ENCODE assay signal across 25 cellular contexts in the genomic region with DNA sequence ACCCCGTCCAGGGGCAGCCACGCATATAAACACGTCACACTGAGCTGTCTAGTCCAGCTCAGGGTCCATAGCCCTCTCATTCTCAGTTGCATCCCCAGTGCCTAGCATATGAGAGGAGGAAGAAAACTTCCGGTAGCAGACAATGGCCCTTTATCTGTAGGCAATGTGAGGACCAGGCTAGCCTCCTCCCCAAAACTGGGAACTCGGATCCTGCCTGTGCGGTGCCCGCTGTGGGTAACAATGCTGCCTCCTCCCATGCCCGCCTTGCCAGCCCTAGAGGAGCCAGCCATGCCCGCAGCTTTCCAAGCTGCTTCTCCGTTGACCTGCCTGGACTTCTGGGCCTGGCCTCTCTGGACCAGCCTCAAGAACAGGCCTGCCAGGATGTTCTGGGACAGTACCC.
"Had no signal": no experiment of that assay in that cellular context is flagged by ENCODE, and none has a peak within 500 bp of the region (broad histone marks: within the 10 kb centered on the region; RNA-seq: fewer than 3 reads in every experiment).

No MANE protein-coding gene starts in this region.

- H3K36me3 ChIP-seq: ascending aorta, brain microvascular endothelial cell, esophagus muscularis mucosa, pancreas, thyroid gland had no signal

- DNase-seq: activated CD4-positive, alpha-beta memory T cell treated with anti-CD3 and anti-CD28 coated beads for 36 hours; activated CD4-positive, alpha-beta T cell treated with anti-CD3 and anti-CD28 coated beads, Interleukin-2, amount 10 ng/mL, durations not matched to agents 24 days and 14 days; activated CD4-positive, CD25-positive, alpha-beta regulatory T cell treated with anti-CD3 and anti-CD28 coated beads, Interleukin-2, amount 50 U/mL, for 72 hours; activated CD8-positive, alpha-beta memory T cell treated with anti-CD3 and anti-CD28 coated beads, Interleukin-2, amount 50 U/mL, for 4 hours; activated gamma-delta T cell; activated naive CD4-positive, alpha-beta T cell treated with anti-CD3 and anti-CD28 coated beads, Interleukin-2, amount 10 ng/mL, durations not matched to agents 7 days and 5 days; activated naive CD8-positive, alpha-beta T cell treated with anti-CD3 and anti-CD28 coated beads, Interleukin-2, amount 10 ng/mL, durations not matched to agents 7 days and 5 days; activated T-cell treated with anti-CD3 and anti-CD28 coated beads, Interleukin-2, amount 50 U/mL, for 24 hours; brain microvascular endothelial cell; foreskin keratinocyte; left cardiac atrium; left ventricle myocardium superior; naive B cell; nephron progenitor cell; psoas muscle; stimulated activated CD4-positive, alpha-beta T cell treated with anti-CD3 and anti-CD28 coated beads, Interleukin-12 subunit alpha, Interleukin-12 subunit beta, amount 100 ng/mL, for 4 hours; stimulated activated CD4-positive, alpha-beta T cell treated with anti-CD3 and anti-CD28 coated beads, Interleukin-4, amount 100 ng/mL, for 1 hour; stimulated activated naive CD8-positive, alpha-beta T cell treated with anti-CD3 and anti-CD28 coated beads, Interleukin-15, amount 100 ng/mL, for 72 hours; T-helper 2 cell; thyroid gland had no signal

- H3K27ac ChIP-seq: ascending aorta, brain microvascular endothelial cell, esophagus muscularis mucosa, foreskin keratinocyte, pancreas, psoas muscle, thyroid gland had no signal

- H3K9me3 ChIP-seq: ascending aorta, esophagus muscularis mucosa, pancreas, psoas muscle, thyroid gland had no signal

- H3K4me1 ChIP-seq: foreskin keratinocyte had no signal

- H3K27me3 ChIP-seq: ascending aorta, brain microvascular endothelial cell, esophagus muscularis mucosa, foreskin keratinocyte, pancreas, thyroid gland had no signal

- H3K4me3 ChIP-seq: ascending aorta, esophagus muscularis mucosa, pancreas, psoas muscle, thyroid gland had no signal

- ATAC-seq: foreskin keratinocyte; left cardiac atrium; left ventricle myocardium superior; pancreas; right cardiac atrium; stimulated activated memory B cell treated with anti-CD40 and anti-IgM and Interleukin-4, amounts not matched to agents 10 μg/mL and 1 μg/mL and 100 μg/mL, for 72 hours; stimulated activated naive CD8-positive, alpha-beta T cell treated with anti-CD3 and anti-CD28 coated beads, Interleukin-15, amount 100 ng/mL, for 72 hours had no signal
